26 cellular contexts compared by ENCODE assay signal in genomic region chr14:33909380-33910084, GRCh38. TPM values are rescaled to one million over a fixed set of nuclear protein-coding genes. Genes with fewer than 3 reads are reported as not detected.
A peak's percentile ranks its signal among the peaks of the same experiment; 100 is the strongest.
DNase-seq lines count a peak whose midpoint lies in the region; ATAC-seq and TF ChIP-seq lines count a peak whose summit lies in the region.
"Had no signal": no experiment of that assay in that cellular context is flagged by ENCODE, and none has a peak within 500 bp of the region (broad histone marks: within the 10 kb centered on the region; RNA-seq: fewer than 3 reads in every experiment).

No MANE protein-coding gene starts in this region.

- H3K18ac ChIP-seq in mesenchymal stem cell (ENCODE audit: low read depth in 1 of 2, low read length in 2 of 2): no peak overlapping the region

- H3K4me1 ChIP-seq in hepatocyte (ENCODE audit: insufficient read depth) (no peaks in the 10 kb centered on the region), mesenchymal stem cell (ENCODE audit: control insufficient read depth, insufficient read depth, low read depth, low read length) (peaks cover 5% of the 10 kb centered on the region), adrenal gland (replicated peaks in 1 of 2) (no peaks in the 10 kb centered on the region)
- H3K4me1 ChIP-seq: A549, SJCRH30 had no signal

- H3K27ac ChIP-seq in hepatocyte (peak overlapping the region; percentile 46), mesenchymal stem cell (ENCODE audit: low read length, poor library complexity, severe bottlenecking) (peak overlapping the region; percentile 12), adrenal gland (no peak overlapping the region)
- H3K27ac ChIP-seq: A549, SJCRH30 had no signal

- no peak overlapping the region for H2BK120ac ChIP-seq in mesenchymal stem cell (ENCODE audit: low read depth, low read length)

- H3K9me3 Mint-ChIP-seq in activated CD4-positive, alpha-beta T cell treated with anti-CD3 and anti-CD28 coated beads, Interleukin-2, amount 10 ng/mL, durations not matched to agents 7 days and 5 days: peaks cover 2% of the 10 kb centered on the region
- peaks cover 6% of the 10 kb centered on the region for H3K9me3 Mint-ChIP-seq in type B pancreatic cell
- H3K9me3 Mint-ChIP-seq: CD4-positive, alpha-beta memory T cell had no signal

- no peak for TF ChIP-seq POLR2A in adrenal gland (IDR thresholded peaks at IDR 0.05)

- H3K4me2 ChIP-seq in hepatocyte (peak overlapping the region; percentile 42), mesenchymal stem cell (ENCODE audit: low read length, poor library complexity, severe bottlenecking) (no peak overlapping the region)
- H3K4me2 ChIP-seq: A549 had no signal

- no peaks in the 10 kb centered on the region for H3K36me3 Mint-ChIP-seq in activated CD4-positive, alpha-beta T cell treated with anti-CD3 and anti-CD28 coated beads, Interleukin-2, amount 10 ng/mL, durations not matched to agents 7 days and 5 days (ENCODE audit: low read depth)
- no peaks in the 10 kb centered on the region for H3K36me3 Mint-ChIP-seq in type B pancreatic cell
- H3K36me3 Mint-ChIP-seq: CD4-positive, alpha-beta memory T cell had no signal

- H4K91ac ChIP-seq in mesenchymal stem cell (ENCODE audit: low read length): no peak overlapping the region

- no peaks in the 10 kb centered on the region for H3K36me3 ChIP-seq in hepatocyte (replicated peaks; ENCODE audit: insufficient read depth, low read depth)
- no peaks in the 10 kb centered on the region for H3K36me3 ChIP-seq in mesenchymal stem cell (ENCODE audit: control insufficient read depth in 1 of 2, insufficient read depth in 2 of 2, low read depth in 1 of 2, low read length in 2 of 2)
- H3K36me3 ChIP-seq in adrenal gland (replicated peaks in 1 of 2): no peaks in the 10 kb centered on the region
- H3K36me3 ChIP-seq: SJCRH30 had no signal

- H2BK15ac ChIP-seq in mesenchymal stem cell (ENCODE audit: low read depth, poor library complexity, severe bottlenecking): no peak overlapping the region

- H3K4ac ChIP-seq in mesenchymal stem cell (ENCODE audit: low read depth in 1 of 2, low read length in 2 of 2): no peak overlapping the region

- no peaks in the 10 kb centered on the region for H3K79me1 ChIP-seq in mesenchymal stem cell (replicated peaks; ENCODE audit: low read length, poor library complexity, severe bottlenecking)

- no peak overlapping the region for H3K4me3 ChIP-seq in hepatocyte
- H3K4me3 ChIP-seq in mesenchymal stem cell (ENCODE audit: insufficient read depth in 1 of 2, low read depth in 1 of 2, low read length in 2 of 2): no peak overlapping the region
- no peak overlapping the region for H3K4me3 ChIP-seq in adrenal gland
- H3K4me3 ChIP-seq: A549, SJCRH30 had no signal

- no peak overlapping the region for H2AFZ ChIP-seq in hepatocyte
- no peak overlapping the region for H2AFZ ChIP-seq in mesenchymal stem cell (ENCODE audit: low read depth, low read length)

- H3K4me1 Mint-ChIP-seq in activated CD4-positive, alpha-beta T cell treated with anti-CD3 and anti-CD28 coated beads, Interleukin-2, amount 10 ng/mL, durations not matched to agents 7 days and 5 days: no peaks in the 10 kb centered on the region
- no peaks in the 10 kb centered on the region for H3K4me1 Mint-ChIP-seq in type B pancreatic cell (ENCODE audit: unreplicated experiment)
- H3K4me1 Mint-ChIP-seq: CD4-positive, alpha-beta memory T cell had no signal

- H3K9me2 ChIP-seq in hepatocyte (replicated peaks; ENCODE audit: insufficient read depth): no peaks in the 10 kb centered on the region

- H4K8ac ChIP-seq in mesenchymal stem cell (ENCODE audit: low read length): no peak overlapping the region

- no peak for TF ChIP-seq CTCF in hepatocyte (IDR thresholded peaks at IDR 0.05; ENCODE audit: poor library complexity)
- no peak for TF ChIP-seq CTCF in type B pancreatic cell (conservative IDR thresholded peaks at IDR 0.05)
- TF ChIP-seq CTCF in adrenal gland (IDR thresholded peaks at IDR 0.05): no peak

- no peak overlapping the region for H3K23ac ChIP-seq in mesenchymal stem cell (ENCODE audit: low read length in 2 of 2)

- POLR2A ChIA-PET in activated CD4-positive, alpha-beta T cell treated with anti-CD3 and anti-CD28 coated beads, Interleukin-2, amount 10 ng/mL, durations not matched to agents 7 days and 5 days (lab: Charles Lee): no interaction called here

- H2BK12ac ChIP-seq in mesenchymal stem cell (ENCODE audit: low read length in 2 of 2): no peak overlapping the region

- no peak for ATAC-seq in GM21825 (IDR thresholded peaks at IDR 0.05; ENCODE audit: unreplicated experiment)
- ATAC-seq: A549, PC-3, Right ventricle myocardium inferior, SK-N-SH treated with all-trans-retinoic acid at 6 μM for 48 hours had no signal

- peaks cover 36% of the 10 kb centered on the region for H3K27me3 Mint-ChIP-seq in activated CD4-positive, alpha-beta T cell treated with anti-CD3 and anti-CD28 coated beads, Interleukin-2, amount 10 ng/mL, durations not matched to agents 7 days and 5 days
- no peaks in the 10 kb centered on the region for H3K27me3 Mint-ChIP-seq in type B pancreatic cell
- H3K27me3 Mint-ChIP-seq: CD4-positive, alpha-beta memory T cell had no signal

- no peak overlapping the region for H3K14ac ChIP-seq in mesenchymal stem cell (ENCODE audit: low read length in 2 of 2)

- WGBS in hepatocyte (ENCODE audit: low lambda C conversion rate, missing lambda C conversion rate): 82% methylated on average over 6 of the region's 6 CpGs
- 93% methylated on average over 6 of the region's 6 CpGs for WGBS in mesenchymal stem cell
- 79 to 89% (median 82%) methylated on average over 6 of the region's 6 CpGs for WGBS in adrenal gland, 4 donors

- H3K4me3 Mint-ChIP-seq in activated CD4-positive, alpha-beta T cell treated with anti-CD3 and anti-CD28 coated beads, Interleukin-2, amount 10 ng/mL, durations not matched to agents 7 days and 5 days: no peak overlapping the region
- H3K4me3 Mint-ChIP-seq in type B pancreatic cell: no peak overlapping the region
- H3K4me3 Mint-ChIP-seq: CD4-positive, alpha-beta memory T cell had no signal

- H2BK5ac ChIP-seq in mesenchymal stem cell (ENCODE audit: low read depth, low read length, poor library complexity, severe bottlenecking): no peak overlapping the region

- no peaks in the 10 kb centered on the region for H3K9me3 ChIP-seq in hepatocyte (ENCODE audit: low read depth)
- H3K9me3 ChIP-seq in mesenchymal stem cell (ENCODE audit: control insufficient read depth, low read length): no peaks in the 10 kb centered on the region
- no peaks in the 10 kb centered on the region for H3K9me3 ChIP-seq in adrenal gland (replicated peaks in 1 of 3)
- H3K9me3 ChIP-seq: A549, Caco-2, SJCRH30 had no signal

- H3K27me3 ChIP-seq in hepatocyte (no peaks in the 10 kb centered on the region), mesenchymal stem cell (ENCODE audit: control insufficient read depth in 1 of 2, insufficient read depth in 1 of 2, low read length in 2 of 2) (peaks cover 0 to 5% of the 10 kb centered on the region in 2 experiments), adrenal gland (no peaks in the 10 kb centered on the region)
- H3K27me3 ChIP-seq: SJCRH30 had no signal

- no peak for DNase-seq in activated CD4-positive, alpha-beta T cell treated with anti-CD3 and anti-CD28 coated beads, Interleukin-2, amount 10 ng/mL, durations not matched to agents 7 days and 5 days
- no peak for DNase-seq in activated CD4-positive, alpha-beta T cell treated with anti-CD3 and anti-CD28 coated beads for 4 hours
- DNase-seq in hepatocyte (ENCODE audit: low spot score): peak; percentile 23
- DNase-seq in mesenchymal stem cell: no peak
- DNase-seq in type B pancreatic cell (ENCODE audit: extremely low spot score, unreplicated experiment): no peak
- no peak for DNase-seq in adrenal gland
- no peak for DNase-seq in COR-L47 (lab: John Stamatoyannopoulos, UW)
- DNase-seq: C1 segment of cervical spinal cord; Caco-2; CD4-positive, alpha-beta memory T cell; DMS79 treated with DMSO at 0.1 percent for 48 hours; GF-D8; HCEC 1CT; KBM-7; NCI-H1417; NCI-H1694; NCI-H2227 treated with DMSO at 0.1 percent for 48 hours; NCI-H510A; NCI-H748 treated with DMSO at 0.1 percent for 48 hours; NK-92 treated with Interleukin-12 subunit alpha and Interleukin-12 subunit beta, amount 100 ng/mL, for 24 hours had no signal

- CTCF ChIA-PET in activated CD4-positive, alpha-beta T cell treated with anti-CD3 and anti-CD28 coated beads, Interleukin-2, amount 10 ng/mL, durations not matched to agents 7 days and 5 days (lab: Charles Lee): interaction anchor here (1.6 kb wide), 1 partner anchor 19 kb away, joined by 3 read pairs; no protein-coding TSS in a partner anchor

- no peaks in the 10 kb centered on the region for H3K79me2 ChIP-seq in hepatocyte

- intact Hi-C loops in adrenal gland (cut with DNase I): no loop called here

- peak overlapping the region; percentile 11 for H3K27ac Mint-ChIP-seq in activated CD4-positive, alpha-beta T cell treated with anti-CD3 and anti-CD28 coated beads, Interleukin-2, amount 10 ng/mL, durations not matched to agents 7 days and 5 days
- H3K27ac Mint-ChIP-seq in type B pancreatic cell: peak overlapping the region; percentile 5
- H3K27ac Mint-ChIP-seq: CD4-positive, alpha-beta memory T cell had no signal

- no peaks in the 10 kb centered on the region for H4K20me1 ChIP-seq in hepatocyte (ENCODE audit: insufficient read depth, poor library complexity, severe bottlenecking)

- peak overlapping the region; percentile 23 for H2AK5ac ChIP-seq in mesenchymal stem cell (ENCODE audit: low read length, severe bottlenecking)

- H3K9ac ChIP-seq in mesenchymal stem cell (ENCODE audit: low read length): no peak overlapping the region

RNA-seq across cellular contexts. Expression of gene EGLN3, which starts 41.3 kb away (rescaled TPM):
- 10 to 100 TPM; 18.2 to 18.6 TPM for total RNA-seq in activated CD4-positive, alpha-beta T cell treated with anti-CD3 and anti-CD28 coated beads, Interleukin-2, amount 10 ng/mL, durations not matched to agents 7 days and 5 days
- total RNA-seq in hepatocyte (11.9 and 12.8 TPM in 2 replicates), type B pancreatic cell (ENCODE audit: low replicate concordance) (13.2 and 13.6 TPM in 2 replicates), adrenal gland (1 to 10 TPM in 3 of 8 donors, under 1 TPM in 5; 0.18 to 7.4 (median 0.88) TPM)
- polyA plus RNA-seq in hepatocyte (14.9 and 17.2 TPM in 2 replicates), adrenal gland (under 1 TPM; 0.48 to 0.71 (median 0.51) TPM)
- 0.28 TPM for polyA plus RNA-seq in mesenchymal stem cell (2013, experiment 1 of 2)
- 0.25 TPM for polyA plus RNA-seq in mesenchymal stem cell (2013, experiment 2 of 2)

Comparison
In these comparisons a context has a peak if more than half of its experiments do, and no peak if none do; other contexts are left out.
1. H3K27ac ChIP-seq: peak in hepatocyte (single experiment) and mesenchymal stem cell (single experiment); none in adrenal gland (0 of 5).